Comparison of ENCODE assay signal across 2 cellular contexts in genomic region chr18:34726286-34727004, GRCh38.
TF ChIP-seq lines count a peak whose summit lies in the region.

No MANE protein-coding gene starts in this region.

TF ChIP-seq in WTC11, 78 proteins besides CTCF, POLR2A, EP300 and RAD21:
- no peak for TF ChIP-seq HMGXB4 (CRISPR knock-in tag; IDR thresholded peaks at IDR 0.05)
- TF ChIP-seq, protein P1, sequence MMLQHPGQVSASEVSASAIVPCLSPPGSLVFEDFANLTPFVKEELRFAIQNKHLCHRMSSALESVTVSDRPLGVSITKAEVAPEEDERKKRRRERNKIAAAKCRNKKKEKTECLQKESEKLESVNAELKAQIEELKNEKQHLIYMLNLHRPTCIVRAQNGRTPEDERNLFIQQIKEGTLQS (CRISPR knock-in tag; conservative IDR thresholded peaks at IDR 0.05), result no peak
- no peak for TF ChIP-seq MAX (CRISPR knock-in tag; IDR thresholded peaks at IDR 0.05)
- no peak for TF ChIP-seq TP53 (CRISPR knock-in tag; IDR thresholded peaks at IDR 0.05)
- TF ChIP-seq, protein P2, sequence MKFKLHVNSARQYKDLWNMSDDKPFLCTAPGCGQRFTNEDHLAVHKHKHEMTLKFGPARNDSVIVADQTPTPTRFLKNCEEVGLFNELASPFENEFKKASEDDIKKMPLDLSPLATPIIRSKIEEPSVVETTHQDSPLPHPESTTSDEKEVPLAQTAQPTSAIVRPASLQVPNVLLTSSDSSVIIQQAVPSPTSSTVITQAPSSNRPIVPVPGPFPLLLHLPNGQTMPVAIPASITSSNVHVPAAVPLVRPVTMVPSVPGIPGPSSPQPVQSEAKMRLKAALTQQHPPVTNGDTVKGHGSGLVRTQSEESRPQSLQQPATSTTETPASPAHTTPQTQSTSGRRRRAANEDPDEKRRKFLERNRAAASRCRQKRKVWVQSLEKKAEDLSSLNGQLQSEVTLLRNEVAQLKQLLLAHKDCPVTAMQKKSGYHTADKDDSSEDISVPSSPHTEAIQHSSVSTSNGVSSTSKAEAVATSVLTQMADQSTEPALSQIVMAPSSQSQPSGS (CRISPR knock-in tag; IDR thresholded peaks at IDR 0.05; ENCODE audit: borderline replicate concordance, low read depth), result no peak
- TF ChIP-seq ESRRA (CRISPR knock-in tag; IDR thresholded peaks at IDR 0.05; ENCODE audit: borderline replicate concordance), result no peak
- TF ChIP-seq FOXP1 (CRISPR knock-in tag; IDR thresholded peaks at IDR 0.05; ENCODE audit: borderline replicate concordance), result no peak
- no peak for TF ChIP-seq ZBTB43 (CRISPR knock-in tag; IDR thresholded peaks at IDR 0.05)
- TF ChIP-seq IRF2 (CRISPR knock-in tag; IDR thresholded peaks at IDR 0.05; ENCODE audit: borderline replicate concordance, low read depth), result no peak
- TF ChIP-seq ZNF121 (CRISPR knock-in tag; IDR thresholded peaks at IDR 0.05), result no peak
- TF ChIP-seq E2F4 (CRISPR knock-in tag; IDR thresholded peaks at IDR 0.05; ENCODE audit: borderline replicate concordance, low read depth), result no peak
- TF ChIP-seq, protein P3, sequence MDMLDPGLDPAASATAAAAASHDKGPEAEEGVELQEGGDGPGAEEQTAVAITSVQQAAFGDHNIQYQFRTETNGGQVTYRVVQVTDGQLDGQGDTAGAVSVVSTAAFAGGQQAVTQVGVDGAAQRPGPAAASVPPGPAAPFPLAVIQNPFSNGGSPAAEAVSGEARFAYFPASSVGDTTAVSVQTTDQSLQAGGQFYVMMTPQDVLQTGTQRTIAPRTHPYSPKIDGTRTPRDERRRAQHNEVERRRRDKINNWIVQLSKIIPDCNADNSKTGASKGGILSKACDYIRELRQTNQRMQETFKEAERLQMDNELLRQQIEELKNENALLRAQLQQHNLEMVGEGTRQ (CRISPR knock-in tag; IDR thresholded peaks at IDR 0.05), result no peak
- no peak for TF ChIP-seq RORB (CRISPR knock-in tag; IDR thresholded peaks at IDR 0.05)
- TF ChIP-seq ZNF281 (CRISPR knock-in tag; IDR thresholded peaks at IDR 0.05), result no peak

TF ChIP-seq in HepG2, 621 proteins besides CTCF, POLR2A, EP300 and RAD21:
- TF ChIP-seq HNRNPUL1 (IDR thresholded peaks at IDR 0.05; ENCODE audit: low read depth, low read length) (no peak), TIGD3 (CRISPR knock-in tag; IDR thresholded peaks at IDR 0.05; ENCODE audit: borderline replicate concordance) (no peak), HOMEZ (CRISPR knock-in tag; IDR thresholded peaks at IDR 0.05; ENCODE audit: low read depth) (no peak), MIER2 (CRISPR knock-in tag; IDR thresholded peaks at IDR 0.05) (no peak), PAX8 (CRISPR knock-in tag; IDR thresholded peaks at IDR 0.05; ENCODE audit: borderline replicate concordance) (no peak), ARID5B (CRISPR knock-in tag; IDR thresholded peaks at IDR 0.05) (no peak), ZNF333 (CRISPR knock-in tag; IDR thresholded peaks at IDR 0.05; ENCODE audit: borderline replicate concordance) (no peak), TFDP1 (CRISPR knock-in tag; IDR thresholded peaks at IDR 0.05; ENCODE audit: borderline replicate concordance) (no peak), FOXC1 (CRISPR knock-in tag; IDR thresholded peaks at IDR 0.05; ENCODE audit: borderline replicate concordance) (no peak), TARDBP (CRISPR knock-in tag; IDR thresholded peaks at IDR 0.05) (no peak), ZNF225 (CRISPR knock-in tag; IDR thresholded peaks at IDR 0.05) (no peak)
- TF ChIP-seq, protein P4, sequence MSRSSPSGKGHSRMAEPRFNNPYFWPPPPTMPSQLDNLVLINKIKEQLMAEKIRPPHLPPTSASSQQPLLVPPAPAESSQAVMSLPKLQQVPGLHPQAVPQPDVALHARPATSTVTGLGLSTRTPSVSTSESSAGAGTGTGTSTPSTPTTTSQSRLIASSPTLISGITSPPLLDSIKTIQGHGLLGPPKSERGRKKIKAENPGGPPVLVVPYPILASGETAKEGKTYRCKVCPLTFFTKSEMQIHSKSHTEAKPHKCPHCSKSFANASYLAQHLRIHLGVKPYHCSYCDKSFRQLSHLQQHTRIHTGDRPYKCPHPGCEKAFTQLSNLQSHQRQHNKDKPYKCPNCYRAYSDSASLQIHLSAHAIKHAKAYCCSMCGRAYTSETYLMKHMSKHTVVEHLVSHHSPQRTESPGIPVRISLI (CRISPR knock-in tag; IDR thresholded peaks at IDR 0.05; ENCODE audit: borderline replicate concordance), result no peak
- TF ChIP-seq, protein P5, sequence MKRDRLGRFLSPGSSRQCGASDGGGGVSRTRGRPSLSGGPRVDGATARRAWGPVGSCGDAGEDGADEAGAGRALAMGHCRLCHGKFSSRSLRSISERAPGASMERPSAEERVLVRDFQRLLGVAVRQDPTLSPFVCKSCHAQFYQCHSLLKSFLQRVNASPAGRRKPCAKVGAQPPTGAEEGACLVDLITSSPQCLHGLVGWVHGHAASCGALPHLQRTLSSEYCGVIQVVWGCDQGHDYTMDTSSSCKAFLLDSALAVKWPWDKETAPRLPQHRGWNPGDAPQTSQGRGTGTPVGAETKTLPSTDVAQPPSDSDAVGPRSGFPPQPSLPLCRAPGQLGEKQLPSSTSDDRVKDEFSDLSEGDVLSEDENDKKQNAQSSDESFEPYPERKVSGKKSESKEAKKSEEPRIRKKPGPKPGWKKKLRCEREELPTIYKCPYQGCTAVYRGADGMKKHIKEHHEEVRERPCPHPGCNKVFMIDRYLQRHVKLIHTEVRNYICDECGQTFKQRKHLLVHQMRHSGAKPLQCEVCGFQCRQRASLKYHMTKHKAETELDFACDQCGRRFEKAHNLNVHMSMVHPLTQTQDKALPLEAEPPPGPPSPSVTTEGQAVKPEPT (CRISPR knock-in tag; IDR thresholded peaks at IDR 0.05; ENCODE audit: low read depth), result no peak
